ENCODE assay signal across 13 cellular contexts in genomic region chr11:45238724-45239123, GRCh38. TPM values are rescaled to one million over a fixed set of nuclear protein-coding genes. Genes with fewer than 3 reads are reported as not detected.
DNase-seq lines count a peak whose midpoint lies in the region; ATAC-seq and TF ChIP-seq lines count a peak whose summit lies in the region.
"Had no signal": no experiment of that assay in that cellular context is flagged by ENCODE, and none has a peak within 500 bp of the region (broad histone marks: within the 10 kb centered on the region; RNA-seq: fewer than 3 reads in every experiment).

No MANE protein-coding gene starts in this region.

- intact Hi-C loops in CD14-positive monocyte (cut with micrococcal nuclease) = no loop called here

- DNase-seq in AG08396 (ENCODE audit: low spot score) (peak; percentile 65), M059J (ENCODE audit: low read depth) (peak; percentile 81), dedifferentiated amniotic fluid mesenchymal stem cell (ENCODE audit: extremely low spot score) (peak; percentile 56), kidney tubule cell (ENCODE audit: low spot score) (peak; percentile 88), CD14-positive monocyte (ENCODE audit: low spot score) (no peak), T-helper 9 cell (no peak), HT-29 (ENCODE audit: low spot score) (no peak)
- DNase-seq: foreskin melanocyte, NCI-H2227 treated with DMSO at 0.1 percent for 48 hours, pancreas, WERI-Rb-1 had no signal

- no peaks in the 10 kb centered on the region for H3K36me3 Mint-ChIP-seq in CD14-positive monocyte

- H3K4me3 Mint-ChIP-seq in CD14-positive monocyte = no peak overlapping the region
- H3K4me3 Mint-ChIP-seq: activated naive CD4-positive, alpha-beta T cell treated with anti-CD3 and anti-CD28 coated beads, Interleukin-2, amount 50 U/mL, for 24 hours had no signal

- H3K9me3 Mint-ChIP-seq in CD14-positive monocyte = peaks cover 0 to 8% (median 2%) of the 10 kb centered on the region in 7 donors
- H3K9me3 Mint-ChIP-seq: activated naive CD4-positive, alpha-beta T cell treated with anti-CD3 and anti-CD28 coated beads, Interleukin-2, amount 50 U/mL, for 24 hours had no signal

- no peak for TF ChIP-seq CTCF in CD14-positive monocyte (IDR thresholded peaks at IDR 0.05)

- no peak overlapping the region for H3K27ac Mint-ChIP-seq in CD14-positive monocyte
- H3K27ac Mint-ChIP-seq: activated naive CD4-positive, alpha-beta T cell treated with anti-CD3 and anti-CD28 coated beads, Interleukin-2, amount 50 U/mL, for 24 hours had no signal

- peaks cover 4 to 7% (median 7%) of the 10 kb centered on the region in 3 donors for H3K27me3 Mint-ChIP-seq in CD14-positive monocyte (ENCODE audit: low read depth in 3 of 3)

- ATAC-seq in GM18907 (IDR thresholded peaks at IDR 0.05; ENCODE audit: unreplicated experiment) = no peak

- peaks cover 7% of the 10 kb centered on the region for H3K4me1 Mint-ChIP-seq in CD14-positive monocyte
- H3K4me1 Mint-ChIP-seq: activated naive CD4-positive, alpha-beta T cell treated with anti-CD3 and anti-CD28 coated beads, Interleukin-2, amount 50 U/mL, for 24 hours had no signal

RNA-seq across cellular contexts. Expression of gene SYT13, which starts 47.4 kb away (rescaled TPM):
- total RNA-seq in M059J (2014; rRNA removed; shearing (Covaris generic)) = 6.2 and 7.2 TPM in 2 replicates
- polyA plus RNA-seq in CD14-positive monocyte = not detected
- 10.1 and 17.6 TPM in 2 replicates for total RNA-seq in HT-29 (2014; rRNA removed; shearing (Covaris generic))

Comparison
In these comparisons a context has a peak if more than half of its experiments do, and no peak if none do; other contexts are left out.
1. DNase-seq: peak in AG08396 (single experiment), M059J (single experiment), dedifferentiated amniotic fluid mesenchymal stem cell (single experiment) and kidney tubule cell (single experiment); none in CD14-positive monocyte (single experiment), T-helper 9 cell (single experiment) and HT-29 (single experiment).